In genomic region chr13:28819748-28820098, GRCh38 we compare ENCODE assay signal across 8 cellular contexts. TPM values are rescaled to one million over a fixed set of nuclear protein-coding genes. Genes with fewer than 3 reads are reported as not detected.
DNase-seq lines count a peak whose midpoint lies in the region; ATAC-seq, FAIRE-seq and TF ChIP-seq lines count a peak whose summit lies in the region.

No MANE protein-coding gene starts in this region.

- H3K4me1 ChIP-seq in BE2C, result no peaks in the 10 kb centered on the region
- H3K4me1 ChIP-seq in esophagus (ENCODE audit: control insufficient read depth in 2 of 2, insufficient read depth in 2 of 2, low read length in 1 of 2), result peaks cover 0 to 6% of the 10 kb centered on the region in 2 donors

- WGBS in esophagus, 2 donors, result 0 to 1% methylated on average over 19 to 53 of the region's 55 CpGs

- POLR2A ChIA-PET in activated CD8-positive, alpha-beta T cell treated with anti-CD3 and anti-CD28 coated beads, Interleukin-2, amount 10 ng/mL, durations not matched to agents 7 days and 5 days (lab: Charles Lee), result no interaction called here

- H3K36me3 ChIP-seq in BE2C (no peaks in the 10 kb centered on the region), esophagus (ENCODE audit: control insufficient read depth in 2 of 2, insufficient read depth in 2 of 2, low read length in 1 of 2) (no peaks in the 10 kb centered on the region)

- CTCF ChIA-PET in activated CD8-positive, alpha-beta T cell treated with anti-CD3 and anti-CD28 coated beads, Interleukin-2, amount 10 ng/mL, durations not matched to agents 7 days and 5 days (lab: Charles Lee), result interaction anchor here (0.6 to 0.7 kb wide), 3 partner anchors 10 to 17 kb away, joined by 3 read pairs; no protein-coding TSS in a partner anchor

- H3K27me3 Mint-ChIP-seq in activated CD8-positive, alpha-beta T cell treated with anti-CD3 and anti-CD28 coated beads, Interleukin-2, amount 10 ng/mL, durations not matched to agents 7 days and 5 days (ENCODE audit: low read depth), result peaks cover 46% of the 10 kb centered on the region
- peaks cover 72 to 78% (median 73%) of the 10 kb centered on the region in 3 donors for H3K27me3 Mint-ChIP-seq in naive B cell

- H3K9me3 ChIP-seq in BE2C (no peaks in the 10 kb centered on the region), esophagus (ENCODE audit: control insufficient read depth in 2 of 2, insufficient read depth in 1 of 2, low read depth in 1 of 2, low read length in 1 of 2) (peaks cover 0 to 7% of the 10 kb centered on the region in 2 donors)

- no peak for FAIRE-seq in urothelium cell line (lab: Jason Lieb, UNC)

- no peak overlapping the region for H3K27ac ChIP-seq in esophagus (ENCODE audit: low read depth in 2 of 2, low read length in 1 of 2)

- H3K27ac Mint-ChIP-seq in activated CD8-positive, alpha-beta T cell treated with anti-CD3 and anti-CD28 coated beads, Interleukin-2, amount 10 ng/mL, durations not matched to agents 7 days and 5 days, result no peak overlapping the region
- no peak overlapping the region for H3K27ac Mint-ChIP-seq in naive B cell

- H3K4me3 ChIP-seq in BE2C (ENCODE audit: low read depth, low read length) (no peak overlapping the region), esophagus (ENCODE audit: low read depth in 1 of 2, low read length in 2 of 2) (peak overlapping the region; percentile 35 to 52)

- H3K4me3 Mint-ChIP-seq in activated CD8-positive, alpha-beta T cell treated with anti-CD3 and anti-CD28 coated beads, Interleukin-2, amount 10 ng/mL, durations not matched to agents 7 days and 5 days, result no peak overlapping the region
- peak overlapping the region in 1 of 8 donors; percentile 50 for H3K4me3 Mint-ChIP-seq in naive B cell

- peak; percentile 70 for ATAC-seq in GM21360 (IDR thresholded peaks at IDR 0.05; ENCODE audit: unreplicated experiment)
- ATAC-seq in activated CD8-positive, alpha-beta T cell treated with anti-CD3 and anti-CD28 coated beads, Interleukin-2, amount 10 ng/mL, durations not matched to agents 7 days and 5 days, result peak; percentile 90
- ATAC-seq in naive B cell (ENCODE audit: low read depth in 2 of 2), result peak; percentile 73 to 74

- H3K4me1 Mint-ChIP-seq in activated CD8-positive, alpha-beta T cell treated with anti-CD3 and anti-CD28 coated beads, Interleukin-2, amount 10 ng/mL, durations not matched to agents 7 days and 5 days (ENCODE audit: low read depth), result peaks cover 4% of the 10 kb centered on the region
- peaks cover 0 to 7% (median 0%) of the 10 kb centered on the region in 3 donors for H3K4me1 Mint-ChIP-seq in naive B cell

- TF ChIP-seq CTCF in BE2C (IDR thresholded peaks at IDR 0.05; ENCODE audit: low read depth, low read length), result no peak; the same call in 1 of the 2 replicates

- H3K27me3 ChIP-seq in BE2C (peaks cover 59% of the 10 kb centered on the region), esophagus (ENCODE audit: control insufficient read depth in 1 of 2, insufficient read depth in 2 of 2, low read length in 2 of 2) (peaks cover 4 to 8% of the 10 kb centered on the region in 2 donors)

- H3K9me3 Mint-ChIP-seq in activated CD8-positive, alpha-beta T cell treated with anti-CD3 and anti-CD28 coated beads, Interleukin-2, amount 10 ng/mL, durations not matched to agents 7 days and 5 days (ENCODE audit: insufficient read depth), result peaks cover 4% of the 10 kb centered on the region
- H3K9me3 Mint-ChIP-seq in naive B cell, result peaks cover 2 to 21% (median 10%) of the 10 kb centered on the region in 7 donors

- DNase-seq in BE2C, result peak; percentile 82
- DNase-seq in NCI-H146 treated with DMSO at 0.1 percent for 48 hours (lab: John Stamatoyannopoulos, UW; ENCODE audit: unreplicated experiment), result peak; percentile 4
- DNase-seq in activated CD8-positive, alpha-beta T cell treated with anti-CD3 and anti-CD28 coated beads, Interleukin-2, amount 10 ng/mL, durations not matched to agents 7 days and 5 days, result peak; percentile 42
- peak; percentile 29 for DNase-seq in naive B cell
- DNase-seq in urothelium cell line (ENCODE audit: low spot score), result peak; percentile 77
- no peak for DNase-seq in NCI-H2107 (lab: John Stamatoyannopoulos, UW)

- no peaks in the 10 kb centered on the region for H3K36me3 Mint-ChIP-seq in activated CD8-positive, alpha-beta T cell treated with anti-CD3 and anti-CD28 coated beads, Interleukin-2, amount 10 ng/mL, durations not matched to agents 7 days and 5 days (ENCODE audit: low read depth)
- H3K36me3 Mint-ChIP-seq in naive B cell, result peaks cover 4 to 27% of the 10 kb centered on the region in 2 donors

RNA-seq across cellular contexts. Expression of gene MTUS2, which starts 0.4 kb away (rescaled TPM):
- 0.85 TPM for polyA plus RNA-seq in BE2C (2012; ENCODE audit: insufficient read depth, insufficient read length, low read depth)
- not detected for total RNA-seq in activated CD8-positive, alpha-beta T cell treated with anti-CD3 and anti-CD28 coated beads, Interleukin-2, amount 10 ng/mL, durations not matched to agents 7 days and 5 days
- under 1 TPM; 0.20 to 0.33 TPM for polyA plus RNA-seq in esophagus
- polyA plus RNA-seq in naive B cell (ENCODE audit: low read depth in 6 of 6), result under 1 TPM in 1 of 6 donors, not detected in 5; 0.06 TPM
